ENCODE assay signal across 15 cellular contexts in genomic region chr17:57106836-57107497, GRCh38. TPM values are rescaled to one million over a fixed set of nuclear protein-coding genes. Genes with fewer than 3 reads are reported as not detected.
DNase-seq lines count a peak whose midpoint lies in the region; ATAC-seq and TF ChIP-seq lines count a peak whose summit lies in the region.
"Had no signal": no experiment of that assay in that cellular context is flagged by ENCODE, and none has a peak within 500 bp of the region (broad histone marks: within the 10 kb centered on the region; RNA-seq: fewer than 3 reads in every experiment).

No MANE protein-coding gene starts in this region.

- DNase-seq in M059J (ENCODE audit: low read depth) (peak; percentile 13), MCF 10A (ENCODE audit: unreplicated experiment) (no peak), lung (ENCODE audit: low spot score) (no peak), thyroid gland (no peak), GOT3 (lab: John Stamatoyannopoulos, UW) (no peak), WTC11 (ENCODE audit: low spot score) (no peak)
- DNase-seq in central memory CD4-positive, alpha-beta T cell: no peak
- DNase-seq: activated CD8-positive, alpha-beta T cell treated with anti-CD3 and anti-CD28 coated beads, Interleukin-2, amount 10 ng/mL, durations not matched to agents 7 days and 5 days; MM.1S; natural killer cell; NCI-H1930; stimulated activated CD4-positive, alpha-beta T cell treated with anti-CD3 and anti-CD28 coated beads, Interleukin-2, amount 100 ng/mL, for 24 hours had no signal

- H3K36me3 ChIP-seq in lung (ENCODE audit: control insufficient read depth in 2 of 2, insufficient read depth in 2 of 2, low read length in 2 of 2): peaks cover 0 to 9% of the 10 kb centered on the region in 2 donors
- peaks cover 3% of the 10 kb centered on the region in 2 donors for H3K36me3 ChIP-seq in thyroid gland

- H3K27ac Mint-ChIP-seq in MCF 10A (ENCODE audit: low read depth, unreplicated experiment): peak overlapping the region; percentile 71
- H3K27ac Mint-ChIP-seq in WTC11: no peak overlapping the region; the same call in 1 of the 2 replicates
- H3K27ac Mint-ChIP-seq: activated CD8-positive, alpha-beta T cell treated with anti-CD3 and anti-CD28 coated beads, Interleukin-2, amount 10 ng/mL, durations not matched to agents 7 days and 5 days; activated T-helper 1 cell treated with anti-CD3 and anti-CD28 coated beads, Interleukin-12 subunit alpha, Interleukin-12 subunit beta, Interleukin-2, Interleukin-4 antibody, amounts not matched to agents 30 ng/mL and 10 ng/mL and 1 ng/mL, durations not matched to agents 14 hours and 24 hours and 36 hours; natural killer cell had no signal

- peaks cover 10 to 20% of the 10 kb centered on the region in 2 donors for H3K4me1 ChIP-seq in lung (ENCODE audit: control insufficient read depth in 2 of 2, insufficient read depth in 2 of 2, low read length in 2 of 2)
- H3K4me1 ChIP-seq in thyroid gland: peaks cover 30 to 43% of the 10 kb centered on the region in 2 donors

- POLR2A ChIA-PET in MCF 10A (lab: Yijun Ruan, JAX) (interaction anchor here (0.9 to 4.1 kb wide), 7 partner anchors 9 to 193 kb away, joined by 3 to 26 read pairs (median 4); partner anchors contain the start of genes AKAP1 and TRIM25), WTC11 (lab: Charles Lee) (interaction anchor here (0.7 to 1.0 kb wide), 3 partner anchors 9 to 59 kb away, joined by 3 to 4 read pairs (median 3); partner anchors contain the start of gene AKAP1)

- H3K9me3 Mint-ChIP-seq in MCF 10A (ENCODE audit: unreplicated experiment) (no peaks in the 10 kb centered on the region), WTC11 (no peaks in the 10 kb centered on the region)
- H3K9me3 Mint-ChIP-seq: activated T-helper 1 cell treated with anti-CD3 and anti-CD28 coated beads, Interleukin-12 subunit alpha, Interleukin-12 subunit beta, Interleukin-2, Interleukin-4 antibody, amounts not matched to agents 30 ng/mL and 10 ng/mL and 1 ng/mL, durations not matched to agents 14 hours and 24 hours and 36 hours; CD14-positive monocyte; natural killer cell had no signal

- H3K36me3 Mint-ChIP-seq in MCF 10A (ENCODE audit: insufficient read depth, unreplicated experiment) (peaks cover 12% of the 10 kb centered on the region), WTC11 (peaks cover 19% of the 10 kb centered on the region)
- H3K36me3 Mint-ChIP-seq: natural killer cell had no signal

- H3K9me3 ChIP-seq in lung (ENCODE audit: control insufficient read depth in 2 of 2, insufficient read depth in 1 of 2, low read length in 1 of 2) (no peaks in the 10 kb centered on the region), thyroid gland (no peaks in the 10 kb centered on the region)

- ATAC-seq in lung (ENCODE audit: insufficient read depth, low FRiP score): no peak
- ATAC-seq in GM18505 (IDR thresholded peaks at IDR 0.05; ENCODE audit: unreplicated experiment): no peak
- ATAC-seq in WTC11: no peak
- ATAC-seq: activated CD8-positive, alpha-beta T cell treated with anti-CD3 and anti-CD28 coated beads, Interleukin-2, amount 10 ng/mL, durations not matched to agents 7 days and 5 days; natural killer cell had no signal

- WGBS in lung, 2 donors: 86 to 90% methylated on average over 14 of the region's 14 CpGs
- WGBS in thyroid gland, 2 donors: 87 to 93% methylated on average over 12 of the region's 14 CpGs

- H3K27ac ChIP-seq in lung (ENCODE audit: low read depth in 1 of 2, low read length in 1 of 2): peak overlapping the region; percentile 35 to 71
- H3K27ac ChIP-seq in thyroid gland: peak overlapping the region; percentile 56 to 74 (median 68)

- H3K4me1 Mint-ChIP-seq in MCF 10A (ENCODE audit: insufficient read depth, unreplicated experiment): peaks cover 28% of the 10 kb centered on the region
- peaks cover 63% of the 10 kb centered on the region for H3K4me1 Mint-ChIP-seq in WTC11

- H3K4me3 ChIP-seq in lung: no peak overlapping the region
- no peak overlapping the region for H3K4me3 ChIP-seq in thyroid gland (replicated peaks in 1 of 3)

- TF ChIP-seq POLR2A in thyroid gland (IDR thresholded peaks at IDR 0.05): no peak
- no peak for TF ChIP-seq POLR2A in GM18505 (IDR thresholded peaks at IDR 0.05; ENCODE audit: borderline replicate concordance, extremely low read depth, insufficient read depth, insufficient read length)

- intact Hi-C loops in MCF 10A (cut with micrococcal nuclease) (loop anchor here (10.0 kb wide), 1 partner anchor 888 kb away; no protein-coding TSS in a partner anchor), thyroid gland (cut with DNase I) (no loop called here)

- TF ChIP-seq CTCF in MCF 10A (IDR thresholded peaks at IDR 0.05; ENCODE audit: unreplicated experiment) (no peak), lung (IDR thresholded peaks at IDR 0.05; ENCODE audit: control extremely low read depth, extremely low read depth) (no peak), thyroid gland (IDR thresholded peaks at IDR 0.05) (no peak), WTC11 (IDR thresholded peaks at IDR 0.05) (no peak)

- H3K27me3 Mint-ChIP-seq in MCF 10A (ENCODE audit: insufficient read depth, unreplicated experiment): no peaks in the 10 kb centered on the region
- no peaks in the 10 kb centered on the region for H3K27me3 Mint-ChIP-seq in WTC11 (ENCODE audit: low read depth)

- CTCF ChIA-PET in MCF 10A (lab: Yijun Ruan, JAX): interaction anchor here (0.5 to 2.2 kb wide), 8 partner anchors 9 to 334 kb away, joined by 3 to 11 read pairs (median 3); no protein-coding TSS in a partner anchor
- CTCF ChIA-PET in WTC11 (lab: Charles Lee): interaction anchor here (0.6 to 6.8 kb wide), 21 partner anchors 11 to 565 kb away, joined by 3 to 38 read pairs (median 5); partner anchors contain the start of gene AKAP1

- H3K27me3 ChIP-seq in lung (ENCODE audit: control insufficient read depth, insufficient read depth) (no peaks in the 10 kb centered on the region), thyroid gland (no peaks in the 10 kb centered on the region)

- no TSS peak for BruUV-seq in MCF 10A (replicated peaks; lab: Mats Ljungman, UMichigan)

- no peak overlapping the region for H3K4me3 Mint-ChIP-seq in MCF 10A (ENCODE audit: unreplicated experiment)
- H3K4me3 Mint-ChIP-seq in WTC11: no peak overlapping the region
- H3K4me3 Mint-ChIP-seq: activated CD8-positive, alpha-beta T cell treated with anti-CD3 and anti-CD28 coated beads, Interleukin-2, amount 10 ng/mL, durations not matched to agents 7 days and 5 days; activated T-helper 1 cell treated with anti-CD3 and anti-CD28 coated beads, Interleukin-12 subunit alpha, Interleukin-12 subunit beta, Interleukin-2, Interleukin-4 antibody, amounts not matched to agents 30 ng/mL and 10 ng/mL and 1 ng/mL, durations not matched to agents 14 hours and 24 hours and 36 hours; CD14-positive monocyte; natural killer cell had no signal

TF ChIP-seq in WTC11, 78 proteins besides CTCF, POLR2A, EP300 and RAD21:
- no peak for TF ChIP-seq MYBL2 (CRISPR knock-in tag; IDR thresholded peaks at IDR 0.05)
- no peak for TF ChIP-seq ZBTB21 (CRISPR knock-in tag; IDR thresholded peaks at IDR 0.05; ENCODE audit: borderline replicate concordance)

RNA-seq across cellular contexts. Expression of gene AKAP1, which starts 21.9 kb away (rescaled TPM):
- total RNA-seq in M059J (2014; rRNA removed; shearing (Covaris generic)): 6.9 and 21.4 TPM in 2 replicates
- 19.6 and 32.4 TPM in 2 replicates for total RNA-seq in MCF 10A (2022)
- total RNA-seq in lung: 10 to 100 TPM; 32.7 to 46.4 TPM
- 10 to 100 TPM; 23.1 to 26.9 TPM for polyA plus RNA-seq in lung
- 100 to 1,000 TPM in 1 of 4 donors, 10 to 100 TPM in 3; 91.6 to 105 (median 95.5) TPM for total RNA-seq in thyroid gland
- total RNA-seq in WTC11 (2021): 55.9 to 74.5 TPM (median 56.2 TPM) in 3 replicates
